Comparison of ENCODE assay signal across 11 cellular contexts in genomic region chr10:74293686-74294365, GRCh38.
DNase-seq lines count a peak whose midpoint lies in the region; ATAC-seq and TF ChIP-seq lines count a peak whose summit lies in the region.
"Had no signal": no experiment of that assay in that cellular context is flagged by ENCODE, and none has a peak within 500 bp of the region (broad histone marks: within the 10 kb centered on the region; RNA-seq: fewer than 3 reads in every experiment).

No MANE protein-coding gene starts in this region.

- H3K4me3 ChIP-seq in AG04449 (ENCODE audit: low read depth, low read length) (no peak overlapping the region), upper lobe of right lung (no peak overlapping the region)
- H3K4me3 ChIP-seq: SK-N-MC had no signal

- intact Hi-C loops in upper lobe of right lung (cut with DNase I), result no loop called here

- peak overlapping the region; percentile 84 for H3K27ac ChIP-seq in foreskin keratinocyte
- H3K27ac ChIP-seq in upper lobe of right lung, result no peak overlapping the region
- H3K27ac ChIP-seq: SK-N-MC had no signal

- no peak for TF ChIP-seq CTCF in AG04449 (IDR thresholded peaks at IDR 0.05; ENCODE audit: insufficient read depth, low read length, missing control alignments)
- TF ChIP-seq CTCF in foreskin keratinocyte (conservative IDR thresholded peaks at IDR 0.05), result no peak
- no peak for TF ChIP-seq CTCF in upper lobe of right lung (IDR thresholded peaks at IDR 0.05)

- peak; percentile 81 for ATAC-seq in foreskin keratinocyte
- no peak for ATAC-seq in upper lobe of right lung
- no peak for ATAC-seq in GM19452 (IDR thresholded peaks at IDR 0.05; ENCODE audit: unreplicated experiment)
- no peak for ATAC-seq in HG03439 (IDR thresholded peaks at IDR 0.05; ENCODE audit: unreplicated experiment)
- ATAC-seq: activated T-cell treated with anti-CD3 and anti-CD28 coated beads, Interleukin-2, amount 50 U/mL, for 4 hours had no signal

- DNase-seq in AG04449 (ENCODE audit: low read depth, low spot score), result peak; percentile 42
- peak; percentile 61 for DNase-seq in HS-5 (ENCODE audit: low read depth)
- DNase-seq in RPMI7951 (ENCODE audit: low read depth), result peak; percentile 18
- DNase-seq in foreskin keratinocyte, result peak; percentile 78 to 88
- no peak for DNase-seq in upper lobe of right lung
- no peak for DNase-seq in germinal center (ENCODE audit: low spot score)
- DNase-seq: activated T-cell treated with anti-CD3 and anti-CD28 coated beads, Interleukin-2, amount 50 U/mL, for 4 hours; occipital lobe had no signal

- no peaks in the 10 kb centered on the region for H3K36me3 ChIP-seq in upper lobe of right lung

- POLR2A ChIA-PET in AG04449 (lab: Yijun Ruan, JAX), result interaction anchor here (1.0 kb wide), 1 partner anchor 12 kb away, joined by 4 read pairs; no protein-coding TSS in a partner anchor

- H3K27me3 ChIP-seq in foreskin keratinocyte (no peaks in the 10 kb centered on the region), upper lobe of right lung (no peaks in the 10 kb centered on the region)

- CTCF ChIA-PET in AG04449 (lab: Yijun Ruan, JAX), result no interaction called here

- peaks cover 40% of the 10 kb centered on the region for H3K4me1 ChIP-seq in foreskin keratinocyte
- peaks cover 3% of the 10 kb centered on the region for H3K4me1 ChIP-seq in upper lobe of right lung

- no peaks in the 10 kb centered on the region for H3K9me3 ChIP-seq in upper lobe of right lung

Comparison
In these comparisons a context has a peak if more than half of its experiments do, and no peak if none do; other contexts are left out.
1. DNase-seq: peak in AG04449 (single experiment), HS-5 (single experiment), RPMI7951 (single experiment) and foreskin keratinocyte (2 of 2); none in upper lobe of right lung (single experiment) and germinal center (single experiment).